8 cellular contexts compared by ENCODE assay signal in genomic region chr3:94062513-94063404, GRCh38. TPM values are rescaled to one million over a fixed set of nuclear protein-coding genes. Genes with fewer than 3 reads are reported as not detected.
DNase-seq lines count a peak whose midpoint lies in the region; ATAC-seq and TF ChIP-seq lines count a peak whose summit lies in the region.

TSS of gene DHFR2 (minus strand) at chr3:94062916. CDS start at chr3:94061511, 1,405 bp downstream.
TSS of gene NSUN3 (plus strand) at chr3:94063061. CDS start at chr3:94063127, 66 bp downstream.

- no peaks in the 10 kb centered on the region for H3K9me3 Mint-ChIP-seq in activated CD4-positive, alpha-beta T cell treated with anti-CD3 and anti-CD28 coated beads for 36 hours (ENCODE audit: low read depth)

- peaks cover 43% of the 10 kb centered on the region for H3K4me1 Mint-ChIP-seq in activated CD4-positive, alpha-beta T cell treated with anti-CD3 and anti-CD28 coated beads for 36 hours

- H3K27me3 Mint-ChIP-seq in activated CD4-positive, alpha-beta T cell treated with anti-CD3 and anti-CD28 coated beads for 36 hours: no peaks in the 10 kb centered on the region

- H3K4me3 Mint-ChIP-seq in activated CD4-positive, alpha-beta T cell treated with anti-CD3 and anti-CD28 coated beads for 36 hours: peak within 1 kb of the TSS; percentile 92

- H3K36me3 Mint-ChIP-seq in activated CD4-positive, alpha-beta T cell treated with anti-CD3 and anti-CD28 coated beads for 36 hours (ENCODE audit: low read depth): peaks cover 60% of the 10 kb centered on the region

- ATAC-seq in HG03457 (IDR thresholded peaks at IDR 0.05; ENCODE audit: unreplicated experiment): peak; percentile 95
- peak; percentile 87 for ATAC-seq in activated CD4-positive, alpha-beta T cell treated with anti-CD3 and anti-CD28 coated beads for 36 hours

- no peak for TF ChIP-seq CTCF in BE2C (IDR thresholded peaks at IDR 0.05; ENCODE audit: low read depth, low read length)

- peak within 1 kb of the TSS; percentile 81 for H3K4me3 ChIP-seq in BE2C (ENCODE audit: low read depth, low read length)

- intact Hi-C loops in activated CD4-positive, alpha-beta T cell treated with anti-CD3 and anti-CD28 coated beads for 36 hours (cut with DNase I, micrococcal nuclease): loop anchor here (1.0 kb wide), 3 partner anchors 51 to 82 kb away; partner anchors contain the start of gene ARL13B (in 1 of the 2)

- POLR2A ChIA-PET in activated CD4-positive, alpha-beta T cell treated with anti-CD3 and anti-CD28 coated beads for 36 hours (lab: Charles Lee): interaction anchor here (1.0 to 1.7 kb wide), 2 partner anchors 58 to 83 kb away, joined by 5 read pairs; partner anchors contain the start of gene ARL13B

- H3K4me1 ChIP-seq in BE2C: peaks cover 3% of the 10 kb centered on the region; the same call in 1 of the 2 replicates

- peaks cover 6% of the 10 kb centered on the region; the same call in 1 of the 2 replicates for H3K36me3 ChIP-seq in BE2C

- peak within 1 kb of the TSS; percentile 99 for H3K27ac Mint-ChIP-seq in activated CD4-positive, alpha-beta T cell treated with anti-CD3 and anti-CD28 coated beads for 36 hours

- H3K9me3 ChIP-seq in BE2C: no peaks in the 10 kb centered on the region

- CTCF ChIA-PET in activated CD4-positive, alpha-beta T cell treated with anti-CD3 and anti-CD28 coated beads for 36 hours (lab: Charles Lee): interaction anchor here (0.6 to 2.3 kb wide), 11 partner anchors 9 to 89 kb away, joined by 3 to 8 read pairs (median 4); partner anchors contain the start of gene PROS1

- H3K27me3 ChIP-seq in BE2C: no peaks in the 10 kb centered on the region

- DNase-seq in BE2C: peak; percentile 96
- DNase-seq in GM19240 (ENCODE audit: insufficient read length, low spot score): peak; percentile 25
- peak; percentile 99 to 100 for DNase-seq in NCI-H524 (lab: John Stamatoyannopoulos, UW)
- DNase-seq in activated CD4-positive, alpha-beta T cell treated with anti-CD3 and anti-CD28 coated beads for 36 hours: peak; percentile 88
- peak; percentile 93 for DNase-seq in kidney glomerular epithelial cell (lab: John Stamatoyannopoulos, UW)
- DNase-seq in stimulated activated CD4-positive, alpha-beta T cell treated with anti-CD3 and anti-CD28 coated beads, Interleukin-15, amount 100 ng/mL, for 48 hours (ENCODE audit: low read depth in 2 of 2): peak; percentile 70 to 72

- peak within 1 kb of the TSS; percentile 84 for H3K27ac ChIP-seq in cingulate gyrus (ENCODE audit: low read depth, low read length)

RNA-seq across cellular contexts. Expression of gene DHFR2, which starts in this region (rescaled TPM):
- polyA plus RNA-seq in BE2C (2012; ENCODE audit: insufficient read depth, insufficient read length, low read depth): 7.8 TPM
- 10 to 100 TPM in 1 of 2 experiments, 1 to 10 TPM in 1; 7.4 to 10.3 TPM for total RNA-seq in activated CD4-positive, alpha-beta T cell treated with anti-CD3 and anti-CD28 coated beads for 36 hours

RNA-seq across cellular contexts. Expression of gene NSUN3, which starts in this region (rescaled TPM):
- 8.2 TPM for polyA plus RNA-seq in BE2C (2012; ENCODE audit: insufficient read depth, insufficient read length, low read depth)
- total RNA-seq in activated CD4-positive, alpha-beta T cell treated with anti-CD3 and anti-CD28 coated beads for 36 hours: 10 to 100 TPM; 15.4 to 17.1 TPM

Comparison
In these comparisons a context has a peak if more than half of its experiments do, and no peak if none do; other contexts are left out.
1. Peak in every context shown above with its lines: DNase-seq, ATAC-seq, H3K4me3 ChIP-seq and H3K27ac ChIP-seq.
2. DNase-seq: peak in every context shown above with its lines; median percentile 100 in NCI-H524; 96 in BE2C; 93 in kidney glomerular epithelial cell; 88 in activated CD4-positive, alpha-beta T cell treated with anti-CD3 and anti-CD28 coated beads for 36 hours; 71 in stimulated activated CD4-positive, alpha-beta T cell treated with anti-CD3 and anti-CD28 coated beads, Interleukin-15, amount 100 ng/mL, for 48 hours; 25 in GM19240.